Comparison of ENCODE assay signal across 11 cellular contexts in the genomic region with DNA sequence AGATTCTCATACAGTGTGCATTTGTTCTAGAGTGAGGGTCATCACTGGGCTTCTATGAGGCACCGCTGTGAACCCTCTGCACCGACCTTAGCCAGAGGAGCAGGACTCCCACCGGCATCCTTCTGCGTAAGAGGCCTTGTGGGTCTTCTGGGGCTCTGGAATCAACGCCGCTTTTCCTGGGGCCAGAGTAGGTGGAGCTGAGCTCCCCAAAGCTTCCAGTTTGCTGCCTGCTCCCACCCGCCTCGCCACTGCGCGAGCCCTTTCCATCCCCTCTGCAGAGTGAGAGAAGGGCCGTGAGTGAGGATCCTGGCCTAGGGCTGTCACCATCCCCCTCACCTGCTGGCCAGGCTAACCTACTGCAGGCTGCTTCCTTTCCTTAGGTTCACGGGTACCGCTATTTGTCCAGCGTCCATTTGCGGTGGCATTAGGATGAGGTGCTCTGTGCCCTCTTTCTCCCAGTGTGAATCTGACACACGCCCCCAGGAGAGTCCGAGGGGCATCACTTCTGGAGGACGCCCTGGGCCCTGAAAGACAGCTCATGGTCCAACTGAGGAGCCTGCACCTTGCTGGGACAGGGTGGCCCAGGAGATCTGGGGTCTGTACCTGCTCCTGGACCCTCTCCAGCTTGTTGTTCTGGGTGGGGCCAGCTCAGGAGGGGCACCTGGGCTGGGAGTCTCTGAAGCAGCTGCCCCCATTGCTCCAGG. TPM values are rescaled to one million over a fixed set of nuclear protein-coding genes. Genes with fewer than 3 reads are reported as not detected.
DNase-seq lines count a peak whose midpoint lies in the region; ATAC-seq, FAIRE-seq and TF ChIP-seq lines count a peak whose summit lies in the region.
"Had no signal": no experiment of that assay in that cellular context is flagged by ENCODE, and none has a peak within 500 bp of the region (broad histone marks: within the 10 kb centered on the region; RNA-seq: fewer than 3 reads in every experiment).

No MANE protein-coding gene starts in this region.

- ATAC-seq in GM18517 (IDR thresholded peaks at IDR 0.05; ENCODE audit: unreplicated experiment) (peak; percentile 26), HG02678 (IDR thresholded peaks at IDR 0.05; ENCODE audit: unreplicated experiment) (peak; percentile 8), WTC11 (peak; percentile 63), natural killer cell (peak in 2 of 3 donors; percentile 4 to 28)

- no peaks in the 10 kb centered on the region for H3K27me3 Mint-ChIP-seq in WTC11 (ENCODE audit: low read depth)
- peaks cover 13 to 27% of the 10 kb centered on the region in 2 donors for H3K27me3 Mint-ChIP-seq in natural killer cell (ENCODE audit: low read depth in 2 of 2)
- H3K27me3 Mint-ChIP-seq: activated naive CD8-positive, alpha-beta T cell treated with anti-CD3 and anti-CD28 coated beads, Interleukin-2, amount 10 ng/mL, durations not matched to agents 7 days and 5 days had no signal

- intact Hi-C loops in natural killer cell (cut with micrococcal nuclease), result no loop called here

- H3K4me3 Mint-ChIP-seq in WTC11, result no peak overlapping the region
- no peak overlapping the region for H3K4me3 Mint-ChIP-seq in natural killer cell

- no peaks in the 10 kb centered on the region for H3K9me3 Mint-ChIP-seq in WTC11
- no peaks in the 10 kb centered on the region for H3K9me3 Mint-ChIP-seq in natural killer cell
- H3K9me3 Mint-ChIP-seq: activated naive CD8-positive, alpha-beta T cell treated with anti-CD3 and anti-CD28 coated beads, Interleukin-2, amount 10 ng/mL, durations not matched to agents 7 days and 5 days had no signal

- H3K36me3 Mint-ChIP-seq in WTC11 (no peaks in the 10 kb centered on the region), natural killer cell (no peaks in the 10 kb centered on the region)
- H3K36me3 Mint-ChIP-seq: activated naive CD8-positive, alpha-beta T cell treated with anti-CD3 and anti-CD28 coated beads, Interleukin-2, amount 10 ng/mL, durations not matched to agents 7 days and 5 days had no signal

- DNase-seq in WTC11 (ENCODE audit: low spot score), result no peak
- DNase-seq in natural killer cell, result no peak
- no peak for DNase-seq in middle frontal gyrus (ENCODE audit: extremely low spot score, low spot score)
- no peak for DNase-seq in GM12892 (ENCODE audit: insufficient read length)
- DNase-seq in EL, result no peak
- DNase-seq: NCI-H2081 treated with DMSO at 0.1 percent for 48 hours had no signal

- H3K27ac Mint-ChIP-seq in WTC11 (no peak overlapping the region), natural killer cell (no peak overlapping the region)

- TF ChIP-seq POLR2A in GM12892 (IDR thresholded peaks at IDR 0.05; ENCODE audit: low read depth, low read length), result no peak

- H3K4me1 Mint-ChIP-seq in WTC11 (peaks cover 10% of the 10 kb centered on the region), natural killer cell (no peaks in the 10 kb centered on the region)

- CTCF ChIA-PET in WTC11 (lab: Charles Lee), result interaction anchor here (0.6 to 4.0 kb wide), 26 partner anchors 9 to 534 kb away, joined by 3 to 40 read pairs (median 5); partner anchors contain the start of gene ZBTB21

- FAIRE-seq in GM12892 (lab: Jason Lieb, UNC), result no peak

- TF ChIP-seq CTCF in WTC11 (IDR thresholded peaks at IDR 0.05) (peak; percentile 17; the same call in 1 of the 2 replicates), natural killer cell (IDR thresholded peaks at IDR 0.05) (no peak)

- POLR2A ChIA-PET in WTC11 (lab: Charles Lee), result interaction anchor here (0.5 kb wide), 1 partner anchor 126 kb away, joined by 3 read pairs; no protein-coding TSS in a partner anchor

TF ChIP-seq in WTC11, 78 proteins besides CTCF, POLR2A, EP300 and RAD21:
- TF ChIP-seq, protein P1, sequence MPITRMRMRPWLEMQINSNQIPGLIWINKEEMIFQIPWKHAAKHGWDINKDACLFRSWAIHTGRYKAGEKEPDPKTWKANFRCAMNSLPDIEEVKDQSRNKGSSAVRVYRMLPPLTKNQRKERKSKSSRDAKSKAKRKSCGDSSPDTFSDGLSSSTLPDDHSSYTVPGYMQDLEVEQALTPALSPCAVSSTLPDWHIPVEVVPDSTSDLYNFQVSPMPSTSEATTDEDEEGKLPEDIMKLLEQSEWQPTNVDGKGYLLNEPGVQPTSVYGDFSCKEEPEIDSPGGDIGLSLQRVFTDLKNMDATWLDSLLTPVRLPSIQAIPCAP (CRISPR knock-in tag; IDR thresholded peaks at IDR 0.05), result no peak
- no peak for TF ChIP-seq JAZF1 (CRISPR knock-in tag; IDR thresholded peaks at IDR 0.05)
- TF ChIP-seq, protein P2, sequence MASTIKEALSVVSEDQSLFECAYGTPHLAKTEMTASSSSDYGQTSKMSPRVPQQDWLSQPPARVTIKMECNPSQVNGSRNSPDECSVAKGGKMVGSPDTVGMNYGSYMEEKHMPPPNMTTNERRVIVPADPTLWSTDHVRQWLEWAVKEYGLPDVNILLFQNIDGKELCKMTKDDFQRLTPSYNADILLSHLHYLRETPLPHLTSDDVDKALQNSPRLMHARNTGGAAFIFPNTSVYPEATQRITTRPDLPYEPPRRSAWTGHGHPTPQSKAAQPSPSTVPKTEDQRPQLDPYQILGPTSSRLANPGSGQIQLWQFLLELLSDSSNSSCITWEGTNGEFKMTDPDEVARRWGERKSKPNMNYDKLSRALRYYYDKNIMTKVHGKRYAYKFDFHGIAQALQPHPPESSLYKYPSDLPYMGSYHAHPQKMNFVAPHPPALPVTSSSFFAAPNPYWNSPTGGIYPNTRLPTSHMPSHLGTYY (CRISPR knock-in tag; IDR thresholded peaks at IDR 0.05), result no peak
TF ChIP-seq in WTC11: peak in this region for 0.

RNA-seq across cellular contexts. Expression of gene UMODL1, which starts 36.2 kb away (rescaled TPM):
- total RNA-seq in WTC11 (2021) (0.11 TPM in 1 of 3 replicates, not detected in the others), natural killer cell (under 1 TPM in 2 of 3 donors, not detected in 1; 0.14 to 0.28 TPM)
- polyA plus RNA-seq in GM12892 (2012; ENCODE audit: missing spikeins), result 0.06 TPM
- total RNA-seq: HT1080, skeletal muscle tissue had no signal

Comparison
In these comparisons a context has a peak if more than half of its experiments do, and no peak if none do; other contexts are left out.
1. ATAC-seq: peak in every context shown above with its lines; median percentile 63 in WTC11; 26 in GM18517; 16 in natural killer cell; 8 in HG02678.